In genomic region chr19:55166530-55167268, GRCh38 we compare ENCODE assay signal across 1 cellular context.
TF ChIP-seq lines count a peak whose summit lies in the region.

Gene DNAAF3, minus strand, starts transcription at chr19:55166613. Its CDS starts 200 bp downstream, at chr19:55166413.

TF ChIP-seq in K562, 482 proteins besides CTCF, POLR2A, EP300 and RAD21 (continued from another document and continues in another):
- TF ChIP-seq ZKSCAN1 (IDR thresholded peaks at IDR 0.05; ENCODE audit: low read depth, low read length) (no peak), PHF20 (IDR thresholded peaks at IDR 0.05; ENCODE audit: partially characterized antibody) (no peak), MAZ (CRISPR knock-in tag; conservative IDR thresholded peaks at IDR 0.05 in 1 of 2, IDR thresholded peaks at IDR 0.05 in 1 of 2) (peak in 1 of 2 experiments; percentile 76; a peak in 1 of 4 replicates), ZBTB40 (IDR thresholded peaks at IDR 0.05) (peak; percentile 42), ZBTB40 (CRISPR knock-in tag; IDR thresholded peaks at IDR 0.05) (no peak), ZNF324 (CRISPR knock-in tag; IDR thresholded peaks at IDR 0.05) (no peak), DIDO1 (tag; IDR thresholded peaks at IDR 0.05; ENCODE audit: low read depth) (no peak), ZHX1 (conservative IDR thresholded peaks at IDR 0.05; ENCODE audit: low read length) (no peak), TAL1 (IDR thresholded peaks at IDR 0.05) (no peak), REST (CRISPR knock-in tag; IDR thresholded peaks at IDR 0.05; ENCODE audit: low read depth) (no peak), WHSC1 (IDR thresholded peaks at IDR 0.05; ENCODE audit: low read length) (no peak), HMGN3 (IDR thresholded peaks at IDR 0.05; ENCODE audit: borderline replicate concordance, extremely low read depth, insufficient read length, low read depth, low read length) (peak; percentile 8), ZNF518B (CRISPR knock-in tag; IDR thresholded peaks at IDR 0.05) (no peak), PTRF (tag; IDR thresholded peaks at IDR 0.05) (no peak), PHF21A (IDR thresholded peaks at IDR 0.05; ENCODE audit: borderline replicate concordance, low read depth) (no peak), HMG20A (CRISPR knock-in tag; conservative IDR thresholded peaks at IDR 0.05) (0 out of 2 replicates have a peak, but pooled peaks have one; percentile 47), RBM15 (IDR thresholded peaks at IDR 0.05; ENCODE audit: insufficient read depth, low read length) (no peak), SRSF3 (IDR thresholded peaks at IDR 0.05; ENCODE audit: insufficient read depth, low read length) (no peak), LARP7 (IDR thresholded peaks at IDR 0.05) (no peak), ZNF277 (CRISPR knock-in tag; IDR thresholded peaks at IDR 0.05; ENCODE audit: borderline replicate concordance) (no peak), ZBTB12 (CRISPR knock-in tag; IDR thresholded peaks at IDR 0.05) (no peak), MTA2 (IDR thresholded peaks at IDR 0.05; ENCODE audit: low read depth) (no peak), FOXJ3 (CRISPR knock-in tag; IDR thresholded peaks at IDR 0.05) (peak; percentile 74; the same call in 1 of the 2 replicates), DDX20 (tag; IDR thresholded peaks at IDR 0.05; ENCODE audit: low read depth) (no peak), ATF2 (CRISPR knock-in tag; IDR thresholded peaks at IDR 0.05) (no peak), KDM5B (IDR thresholded peaks at IDR 0.05; ENCODE audit: insufficient replicate concordance, low read depth, low read length) (no peak), ZNF134 (CRISPR knock-in tag; conservative IDR thresholded peaks at IDR 0.05) (no peak), ATF1 (CRISPR knock-in tag; IDR thresholded peaks at IDR 0.05) (no peak), ATF1 (tag; IDR thresholded peaks at IDR 0.05) (no peak), EHMT2 (IDR thresholded peaks at IDR 0.05) (no peak), TBP (optimal IDR thresholded peaks at IDR 0.05; ENCODE audit: low read depth, low read length) (peak; percentile 27), MAFF (IDR thresholded peaks at IDR 0.05; ENCODE audit: low read length) (peak; percentile 84), MYNN (IDR thresholded peaks at IDR 0.05) (no peak), MYNN (CRISPR knock-in tag; IDR thresholded peaks at IDR 0.05) (no peak), ZNF280B (CRISPR knock-in tag; IDR thresholded peaks at IDR 0.05) (no peak)
